Comparison of ENCODE assay signal across 8 cellular contexts in genomic region chr7:142438235-142438922, GRCh38.
DNase-seq lines count a peak whose midpoint lies in the region; ATAC-seq and TF ChIP-seq lines count a peak whose summit lies in the region.

No MANE protein-coding gene starts in this region.

- POLR2A ChIA-PET in RWPE1 (lab: Yijun Ruan, JAX; ENCODE audit: low non-redundant PET): no interaction called here

- no peak for TF ChIP-seq CTCF in RWPE1 (conservative IDR thresholded peaks at IDR 0.05; ENCODE audit: low read depth)

- H3K27ac ChIP-seq in RWPE1: no peak overlapping the region

- DNase-seq in CMK (ENCODE audit: low read depth): peak; percentile 17
- DNase-seq in NCI-H526 treated with DMSO at 0.1 percent for 48 hours (lab: John Stamatoyannopoulos, UW): peak; percentile 43
- peak; percentile 20 for DNase-seq in central memory CD4-positive, alpha-beta T cell
- DNase-seq in midbrain (lab: John Stamatoyannopoulos, UW): peak; percentile 57
- no peak for DNase-seq in RWPE1 (ENCODE audit: low spot score)
- DNase-seq in NCI-H187 treated with DMSO at 0.1 percent for 48 hours (lab: John Stamatoyannopoulos, UW): no peak
- DNase-seq in DMS79 (lab: John Stamatoyannopoulos, UW): no peak

- CTCF ChIA-PET in RWPE1 (lab: Yijun Ruan, JAX): no interaction called here

- ATAC-seq in GM18909 (IDR thresholded peaks at IDR 0.05; ENCODE audit: poor library complexity, unreplicated experiment): peak; percentile 41

Comparison
In these comparisons a context has a peak if more than half of its experiments do, and no peak if none do; other contexts are left out.
1. DNase-seq: peak in CMK (single experiment), NCI-H526 treated with DMSO at 0.1 percent for 48 hours (single experiment), central memory CD4-positive, alpha-beta T cell (single experiment) and midbrain (single experiment); none in RWPE1 (single experiment), NCI-H187 treated with DMSO at 0.1 percent for 48 hours (single experiment) and DMS79 (single experiment).